ENCODE assay signal across 1 cellular context in the genomic region with DNA sequence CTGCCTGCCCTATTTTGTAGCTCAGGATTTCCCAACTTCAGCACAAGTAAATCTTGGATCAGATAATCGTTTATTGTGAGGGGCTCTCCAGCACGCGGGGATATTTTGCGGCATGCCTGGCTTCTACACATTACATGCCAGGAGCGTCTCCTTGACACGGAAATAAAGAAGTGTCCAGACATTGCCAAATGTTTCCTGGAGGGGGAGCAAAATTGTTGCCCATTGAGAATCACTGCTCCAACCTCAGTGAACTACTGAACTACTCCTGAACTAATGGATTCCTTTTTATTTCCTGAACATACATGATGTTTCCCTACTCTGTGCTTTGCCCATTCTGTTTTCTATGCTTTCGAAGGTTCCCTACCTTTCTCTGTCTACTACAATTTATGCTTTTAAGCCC.
TF ChIP-seq lines count a peak whose summit lies in the region.

No MANE protein-coding gene starts in this region.

TF ChIP-seq in IMR-90, 13 proteins besides CTCF, POLR2A, EP300 and RAD21:
- TF ChIP-seq, protein P1, sequence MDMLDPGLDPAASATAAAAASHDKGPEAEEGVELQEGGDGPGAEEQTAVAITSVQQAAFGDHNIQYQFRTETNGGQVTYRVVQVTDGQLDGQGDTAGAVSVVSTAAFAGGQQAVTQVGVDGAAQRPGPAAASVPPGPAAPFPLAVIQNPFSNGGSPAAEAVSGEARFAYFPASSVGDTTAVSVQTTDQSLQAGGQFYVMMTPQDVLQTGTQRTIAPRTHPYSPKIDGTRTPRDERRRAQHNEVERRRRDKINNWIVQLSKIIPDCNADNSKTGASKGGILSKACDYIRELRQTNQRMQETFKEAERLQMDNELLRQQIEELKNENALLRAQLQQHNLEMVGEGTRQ (IDR thresholded peaks at IDR 0.05; ENCODE audit: low read depth, low read length): no peak
- no peak for TF ChIP-seq RCOR1 (IDR thresholded peaks at IDR 0.05; ENCODE audit: insufficient replicate concordance, low read length)
- TF ChIP-seq CHD1 (IDR thresholded peaks at IDR 0.05; ENCODE audit: low read depth, low read length): no peak
- no peak for TF ChIP-seq RFX5 (IDR thresholded peaks at IDR 0.05; ENCODE audit: low read depth, low read length)
- TF ChIP-seq MXI1 (IDR thresholded peaks at IDR 0.05; ENCODE audit: borderline replicate concordance, low read depth, low read length): no peak
- TF ChIP-seq, protein P2, sequence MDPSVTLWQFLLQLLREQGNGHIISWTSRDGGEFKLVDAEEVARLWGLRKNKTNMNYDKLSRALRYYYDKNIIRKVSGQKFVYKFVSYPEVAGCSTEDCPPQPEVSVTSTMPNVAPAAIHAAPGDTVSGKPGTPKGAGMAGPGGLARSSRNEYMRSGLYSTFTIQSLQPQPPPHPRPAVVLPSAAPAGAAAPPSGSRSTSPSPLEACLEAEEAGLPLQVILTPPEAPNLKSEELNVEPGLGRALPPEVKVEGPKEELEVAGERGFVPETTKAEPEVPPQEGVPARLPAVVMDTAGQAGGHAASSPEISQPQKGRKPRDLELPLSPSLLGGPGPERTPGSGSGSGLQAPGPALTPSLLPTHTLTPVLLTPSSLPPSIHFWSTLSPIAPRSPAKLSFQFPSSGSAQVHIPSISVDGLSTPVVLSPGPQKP (IDR thresholded peaks at IDR 0.05; ENCODE audit: borderline replicate concordance, low read depth, low read length): no peak
- TF ChIP-seq MAFK (IDR thresholded peaks at IDR 0.05; ENCODE audit: low read depth, low read length): no peak
- no peak for TF ChIP-seq MAZ (IDR thresholded peaks at IDR 0.05; ENCODE audit: borderline replicate concordance, low read depth, low read length)
- no peak for TF ChIP-seq BHLHE40 (IDR thresholded peaks at IDR 0.05; ENCODE audit: low read depth, low read length)
- no peak for TF ChIP-seq FOS (IDR thresholded peaks at IDR 0.05; ENCODE audit: low read depth, low read length)
- no peak for TF ChIP-seq NFE2L2 (IDR thresholded peaks at IDR 0.05; ENCODE audit: low read depth, low read length)
